Comparison of ENCODE assay signal across 1 cellular context in genomic region chr5:151917931-151918330, GRCh38.
TF ChIP-seq lines count a peak whose summit lies in the region.

No MANE protein-coding gene starts in this region.

TF ChIP-seq in GM23338, 12 proteins besides CTCF, POLR2A, EP300 and RAD21 (continued from another document):
- TF ChIP-seq, protein P1, sequence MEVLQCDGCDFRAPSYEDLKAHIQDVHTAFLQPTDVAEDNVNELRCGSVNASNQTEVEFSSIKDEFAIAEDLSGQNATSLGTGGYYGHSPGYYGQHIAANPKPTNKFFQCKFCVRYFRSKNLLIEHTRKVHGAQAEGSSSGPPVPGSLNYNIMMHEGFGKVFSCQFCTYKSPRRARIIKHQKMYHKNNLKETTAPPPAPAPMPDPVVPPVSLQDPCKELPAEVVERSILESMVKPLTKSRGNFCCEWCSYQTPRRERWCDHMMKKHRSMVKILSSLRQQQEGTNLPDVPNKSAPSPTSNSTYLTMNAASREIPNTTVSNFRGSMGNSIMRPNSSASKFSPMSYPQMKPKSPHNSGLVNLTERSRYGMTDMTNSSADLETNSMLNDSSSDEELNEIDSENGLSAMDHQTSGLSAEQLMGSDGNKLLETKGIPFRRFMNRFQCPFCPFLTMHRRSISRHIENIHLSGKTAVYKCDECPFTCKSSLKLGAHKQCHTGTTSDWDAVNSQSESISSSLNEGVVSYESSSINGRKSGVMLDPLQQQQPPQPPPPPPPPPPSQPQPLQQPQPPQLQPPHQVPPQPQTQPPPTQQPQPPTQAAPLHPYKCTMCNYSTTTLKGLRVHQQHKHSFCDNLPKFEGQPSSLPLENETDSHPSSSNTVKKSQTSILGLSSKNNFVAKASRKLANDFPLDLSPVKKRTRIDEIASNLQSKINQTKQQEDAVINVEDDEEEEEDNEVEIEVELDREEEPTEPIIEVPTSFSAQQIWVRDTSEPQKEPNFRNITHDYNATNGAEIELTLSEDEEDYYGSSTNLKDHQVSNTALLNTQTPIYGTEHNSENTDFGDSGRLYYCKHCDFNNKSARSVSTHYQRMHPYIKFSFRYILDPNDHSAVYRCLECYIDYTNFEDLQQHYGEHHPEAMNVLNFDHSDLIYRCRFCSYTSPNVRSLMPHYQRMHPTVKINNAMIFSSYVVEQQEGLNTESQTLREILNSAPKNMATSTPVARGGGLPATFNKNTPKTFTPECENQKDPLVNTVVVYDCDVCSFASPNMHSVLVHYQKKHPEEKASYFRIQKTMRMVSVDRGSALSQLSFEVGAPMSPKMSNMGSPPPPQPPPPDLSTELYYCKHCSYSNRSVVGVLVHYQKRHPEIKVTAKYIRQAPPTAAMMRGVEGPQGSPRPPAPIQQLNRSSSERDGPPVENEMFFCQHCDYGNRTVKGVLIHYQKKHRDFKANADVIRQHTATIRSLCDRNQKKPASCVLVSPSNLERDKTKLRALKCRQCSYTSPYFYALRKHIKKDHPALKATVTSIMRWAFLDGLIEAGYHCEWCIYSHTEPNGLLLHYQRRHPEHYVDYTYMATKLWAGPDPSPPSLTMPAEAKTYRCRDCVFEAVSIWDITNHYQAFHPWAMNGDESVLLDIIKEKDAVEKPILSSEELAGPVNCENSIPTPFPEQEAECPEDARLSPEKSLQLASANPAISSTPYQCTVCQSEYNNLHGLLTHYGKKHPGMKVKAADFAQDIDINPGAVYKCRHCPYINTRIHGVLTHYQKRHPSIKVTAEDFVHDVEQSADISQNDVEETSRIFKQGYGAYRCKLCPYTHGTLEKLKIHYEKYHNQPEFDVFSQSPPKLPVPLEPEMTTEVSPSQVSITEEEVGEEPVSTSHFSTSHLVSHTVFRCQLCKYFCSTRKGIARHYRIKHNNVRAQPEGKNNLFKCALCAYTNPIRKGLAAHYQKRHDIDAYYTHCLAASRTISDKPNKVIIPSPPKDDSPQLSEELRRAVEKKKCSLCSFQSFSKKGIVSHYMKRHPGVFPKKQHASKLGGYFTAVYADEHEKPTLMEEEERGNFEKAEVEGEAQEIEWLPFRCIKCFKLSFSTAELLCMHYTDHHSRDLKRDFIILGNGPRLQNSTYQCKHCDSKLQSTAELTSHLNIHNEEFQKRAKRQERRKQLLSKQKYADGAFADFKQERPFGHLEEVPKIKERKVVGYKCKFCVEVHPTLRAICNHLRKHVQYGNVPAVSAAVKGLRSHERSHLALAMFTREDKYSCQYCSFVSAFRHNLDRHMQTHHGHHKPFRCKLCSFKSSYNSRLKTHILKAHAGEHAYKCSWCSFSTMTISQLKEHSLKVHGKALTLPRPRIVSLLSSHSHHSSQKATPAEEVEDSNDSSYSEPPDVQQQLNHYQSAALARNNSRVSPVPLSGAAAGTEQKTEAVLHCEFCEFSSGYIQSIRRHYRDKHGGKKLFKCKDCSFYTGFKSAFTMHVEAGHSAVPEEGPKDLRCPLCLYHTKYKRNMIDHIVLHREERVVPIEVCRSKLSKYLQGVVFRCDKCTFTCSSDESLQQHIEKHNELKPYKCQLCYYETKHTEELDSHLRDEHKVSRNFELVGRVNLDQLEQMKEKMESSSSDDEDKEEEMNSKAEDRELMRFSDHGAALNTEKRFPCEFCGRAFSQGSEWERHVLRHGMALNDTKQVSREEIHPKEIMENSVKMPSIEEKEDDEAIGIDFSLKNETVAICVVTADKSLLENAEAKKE (CRISPR knock-in tag; IDR thresholded peaks at IDR 0.05) = no peak
- TF ChIP-seq STAT1 (IDR thresholded peaks at IDR 0.05; ENCODE audit: unreplicated experiment) (no peak), CREB1 (CRISPR knock-in tag; IDR thresholded peaks at IDR 0.05; ENCODE audit: low read depth) (no peak), ZNF114 (CRISPR knock-in tag; IDR thresholded peaks at IDR 0.05) (no peak), POLR2AphosphoS5 (IDR thresholded peaks at IDR 0.05; ENCODE audit: low read depth) (no peak)
